18 cellular contexts compared by ENCODE assay signal in the genomic region with DNA sequence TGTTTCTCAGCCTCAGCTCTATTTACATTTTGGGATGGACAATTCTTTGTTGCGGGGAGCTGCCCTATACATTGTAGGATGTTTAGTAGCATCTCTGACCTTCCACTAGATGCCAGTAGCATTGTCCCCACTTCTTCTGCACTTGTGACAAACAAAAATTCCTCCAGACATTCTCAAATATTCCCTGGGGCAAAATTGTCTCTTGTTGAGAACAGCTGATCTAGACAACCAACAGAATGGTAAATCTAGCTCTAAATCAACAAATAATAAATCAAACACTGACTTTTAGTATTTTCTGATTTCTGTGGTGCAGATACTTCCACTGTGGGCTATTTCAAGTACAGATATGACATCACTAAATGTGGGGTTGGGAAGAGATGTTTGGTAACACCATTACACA.
"Had no signal": no experiment of that assay in that cellular context is flagged by ENCODE, and none has a peak within 500 bp of the region (broad histone marks: within the 10 kb centered on the region; RNA-seq: fewer than 3 reads in every experiment).

No MANE protein-coding gene starts in this region.

- H3K27ac Mint-ChIP-seq: activated CD8-positive, alpha-beta T cell treated with anti-CD3 and anti-CD28 coated beads, Interleukin-2, amount 10 ng/mL, durations not matched to agents 7 days and 5 days; activated naive CD4-positive, alpha-beta T cell treated with anti-CD3 and anti-CD28 coated beads, Interleukin-2, amount 50 U/mL, for 72 hours; memory B cell; type B pancreatic cell had no signal

- H3K36me3 Mint-ChIP-seq: activated naive CD4-positive, alpha-beta T cell treated with anti-CD3 and anti-CD28 coated beads, Interleukin-2, amount 50 U/mL, for 72 hours; memory B cell had no signal

- H3K9me3 Mint-ChIP-seq: activated naive CD4-positive, alpha-beta T cell treated with anti-CD3 and anti-CD28 coated beads, Interleukin-2, amount 50 U/mL, for 72 hours; central memory CD8-positive, alpha-beta T cell had no signal

- ATAC-seq: activated CD8-positive, alpha-beta T cell treated with anti-CD3 and anti-CD28 coated beads, Interleukin-2, amount 10 ng/mL, durations not matched to agents 7 days and 5 days; activated naive CD4-positive, alpha-beta T cell treated with anti-CD3 and anti-CD28 coated beads, Interleukin-2, amount 50 U/mL, for 72 hours; gastrocnemius medialis had no signal

- H3K27me3 ChIP-seq: breast epithelium, colonic mucosa, esophagus muscularis mucosa, gastrocnemius medialis, sigmoid colon, testis, vagina had no signal

- H3K27ac ChIP-seq: breast epithelium, colonic mucosa, esophagus muscularis mucosa, gastrocnemius medialis, sigmoid colon, testis, vagina had no signal

- H3K36me3 ChIP-seq: breast epithelium, colonic mucosa, gastrocnemius medialis, vagina had no signal

- H3K9me3 ChIP-seq: breast epithelium, colonic mucosa, esophagus muscularis mucosa, gastrocnemius medialis, sigmoid colon, testis, vagina had no signal

- H3K4me1 ChIP-seq: breast epithelium, colonic mucosa, testis, vagina had no signal

- H3K27me3 Mint-ChIP-seq: memory B cell, type B pancreatic cell had no signal

- H3K4me3 Mint-ChIP-seq: activated CD8-positive, alpha-beta T cell treated with anti-CD3 and anti-CD28 coated beads, Interleukin-2, amount 10 ng/mL, durations not matched to agents 7 days and 5 days; central memory CD8-positive, alpha-beta T cell; memory B cell; type B pancreatic cell had no signal

- DNase-seq: activated CD4-positive, alpha-beta T cell treated with anti-CD3 and anti-CD28 coated beads for 1 hour; activated CD4-positive, alpha-beta T cell treated with anti-CD3 and anti-CD28 coated beads, Interleukin-2, amount 50 U/mL, for 1 hour; activated CD8-positive, alpha-beta T cell treated with anti-CD3 and anti-CD28 coated beads, Interleukin-2, amount 10 ng/mL, durations not matched to agents 7 days and 5 days; colonic mucosa; gastrocnemius medialis; hypothalamus; occipital lobe; stimulated activated CD4-positive, alpha-beta T cell treated with anti-CD3 and anti-CD28 coated beads, Interleukin-2, amount 100 ng/mL, for 48 hours; stimulated activated naive CD4-positive, alpha-beta T cell; testis had no signal

- H3K4me1 Mint-ChIP-seq: central memory CD8-positive, alpha-beta T cell; memory B cell had no signal

- H3K4me3 ChIP-seq: breast epithelium, colonic mucosa, esophagus muscularis mucosa, gastrocnemius medialis, sigmoid colon, testis, vagina had no signal
